In the genomic region with DNA sequence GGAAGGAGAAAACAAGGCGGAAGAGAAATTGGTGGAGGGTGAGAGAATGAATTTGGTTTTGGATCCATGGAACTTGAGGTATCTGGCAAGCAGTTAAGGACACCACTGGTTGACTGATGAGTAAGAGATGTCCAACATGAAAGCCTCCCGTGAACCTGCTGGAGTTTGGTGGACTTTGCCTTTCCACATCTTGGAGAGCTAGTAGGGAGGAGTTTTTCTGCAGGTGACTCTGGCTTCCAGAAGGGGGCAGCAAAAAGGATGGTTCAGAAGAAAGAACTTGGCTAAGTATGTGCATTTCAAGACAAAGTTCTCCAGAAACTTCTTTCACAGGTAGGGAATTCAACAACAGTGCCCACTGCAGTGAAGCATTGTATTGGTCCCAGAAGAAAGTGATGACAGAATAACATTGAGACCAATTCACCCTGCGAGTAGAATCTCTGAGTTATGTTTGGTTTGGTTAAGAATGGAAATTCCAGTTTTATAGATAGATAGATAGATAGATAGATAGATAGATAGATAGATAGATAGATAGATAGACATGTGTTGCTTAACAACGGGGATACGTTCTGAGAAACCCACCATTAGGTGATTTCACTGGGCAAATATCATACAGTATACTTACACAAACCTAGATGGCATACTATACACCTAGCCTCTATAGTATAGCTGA, we compare ENCODE assay signal across 1 cellular context.
A peak's percentile ranks its signal among the peaks of the same experiment; 100 is the strongest.
TF ChIP-seq lines count a peak whose summit lies in the region.

No MANE protein-coding gene starts in this region.

TF ChIP-seq in K562, 482 proteins besides CTCF, POLR2A, EP300 and RAD21 (continued from another document):
- TF ChIP-seq DACH1 (IDR thresholded peaks at IDR 0.05; ENCODE audit: partially characterized antibody) (peak; percentile 69), SMC3 (conservative IDR thresholded peaks at IDR 0.05; ENCODE audit: insufficient read depth, low read depth, low read length) (peak; percentile 38; the same call in 1 of the 2 replicates)
TF ChIP-seq in K562: peak in this region for 2.
